Comparison of ENCODE assay signal across 21 cellular contexts in genomic region chr12:115911360-115911759, GRCh38.
A peak's percentile ranks its signal among the peaks of the same experiment; 100 is the strongest.
DNase-seq lines count a peak whose midpoint lies in the region; ATAC-seq, FAIRE-seq and TF ChIP-seq lines count a peak whose summit lies in the region.
"Had no signal": no experiment of that assay in that cellular context is flagged by ENCODE, and none has a peak within 500 bp of the region (broad histone marks: within the 10 kb centered on the region; RNA-seq: fewer than 3 reads in every experiment).

No MANE protein-coding gene starts in this region.

- intact Hi-C loops in HepG2 (cut with micrococcal nuclease; ENCODE audit: unreplicated experiment) (no loop called here), right lobe of liver (cut with DNase I) (loop anchor here in 1 of 2 donors (10.0 kb wide), 1 partner anchor 1247 kb away; no protein-coding TSS in a partner anchor)

- no peak for TF ChIP-seq POLR2A in HepG2 (IDR thresholded peaks at IDR 0.05; ENCODE audit: insufficient read depth in 1 of 2, low read depth in 2 of 2, low read length in 2 of 2)
- TF ChIP-seq POLR2A in right lobe of liver (IDR thresholded peaks at IDR 0.05): no peak

- no peak for FAIRE-seq in HepG2 (lab: Jason Lieb, UNC)
- FAIRE-seq: A549, D721Med, G401.6, GM12891, GM19239 had no signal

- TF ChIP-seq RAD21 in HepG2 (CRISPR knock-in tag; IDR thresholded peaks at IDR 0.05): no peak

- no peaks in the 10 kb centered on the region for H3K36me3 Mint-ChIP-seq in stimulated activated naive B cell treated with anti-CD40 and anti-IgM and Interleukin-4, amounts not matched to agents 10 μg/mL and 1 μg/mL and 100 μg/mL, for 72 hours
- H3K36me3 Mint-ChIP-seq: CD8-positive, alpha-beta T cell had no signal

- H3K4me1 Mint-ChIP-seq in stimulated activated naive B cell treated with anti-CD40 and anti-IgM and Interleukin-4, amounts not matched to agents 10 μg/mL and 1 μg/mL and 100 μg/mL, for 72 hours: no peaks in the 10 kb centered on the region
- H3K4me1 Mint-ChIP-seq: B cell had no signal

- H3K79me2 ChIP-seq in HepG2 (ENCODE audit: insufficient read depth, low read length): no peaks in the 10 kb centered on the region

- no peaks in the 10 kb centered on the region for H3K9me3 Mint-ChIP-seq in stimulated activated naive B cell treated with anti-CD40 and anti-IgM and Interleukin-4, amounts not matched to agents 10 μg/mL and 1 μg/mL and 100 μg/mL, for 72 hours
- H3K9me3 Mint-ChIP-seq: CD4-positive, alpha-beta T cell; CD8-positive, alpha-beta T cell had no signal

- POLR2A ChIA-PET in HepG2 (lab: Yijun Ruan, JAX): no interaction called here

- H3K9ac ChIP-seq in HepG2 (ENCODE audit: insufficient read depth, low read depth, low read length): no peak overlapping the region
- H3K9ac ChIP-seq: BLaER1 treated with 17β-estradiol and CSF1 and Interleukin-3, amounts not matched to agents 10 nM and 100 nM had no signal

- no peaks in the 10 kb centered on the region for H3K9me3 ChIP-seq in HepG2 (ENCODE audit: low read length)
- H3K9me3 ChIP-seq in right lobe of liver: no peaks in the 10 kb centered on the region
- H3K9me3 ChIP-seq: A549; BLaER1 treated with 17β-estradiol and CSF1 and Interleukin-3, amounts not matched to agents 10 nM and 100 nM; Caco-2 had no signal

- H4K20me1 ChIP-seq in HepG2 (ENCODE audit: insufficient read depth, low read length): no peaks in the 10 kb centered on the region
- H4K20me1 ChIP-seq: BLaER1 treated with 17β-estradiol and CSF1 and Interleukin-3, amounts not matched to agents 10 nM and 100 nM had no signal

- H3K4me3 ChIP-seq in HepG2 (replicated peaks in 1 of 3; ENCODE audit: insufficient read depth in 1 of 3, low read depth in 2 of 3, low read length in 3 of 3): no peak overlapping the region
- no peak overlapping the region for H3K4me3 ChIP-seq in right lobe of liver
- no peak overlapping the region for H3K4me3 ChIP-seq in coronary artery
- H3K4me3 ChIP-seq: A549; BLaER1 treated with 17β-estradiol and CSF1 and Interleukin-3, amounts not matched to agents 10 nM and 100 nM had no signal

- no peak overlapping the region for H2AFZ ChIP-seq in HepG2 (ENCODE audit: low read length)

- H3K4me1 ChIP-seq in HepG2 (ENCODE audit: insufficient read depth, low read length) (no peaks in the 10 kb centered on the region), right lobe of liver (no peaks in the 10 kb centered on the region)
- H3K4me1 ChIP-seq: A549; BLaER1 treated with 17β-estradiol and CSF1 and Interleukin-3, amounts not matched to agents 10 nM and 100 nM; Caco-2 had no signal

- TF ChIP-seq CTCF in HepG2 (CRISPR knock-in tag; IDR thresholded peaks at IDR 0.05) (no peak), right lobe of liver (IDR thresholded peaks at IDR 0.05) (no peak), coronary artery (IDR thresholded peaks at IDR 0.05) (no peak)

- H3K27ac ChIP-seq in HepG2 (ENCODE audit: extremely low read length, insufficient read depth, low read length) (no peak overlapping the region), right lobe of liver (no peak overlapping the region), coronary artery (no peak overlapping the region)
- H3K27ac ChIP-seq: 22Rv1; A549; BLaER1 treated with 17β-estradiol and CSF1 and Interleukin-3, amounts not matched to agents 10 nM and 100 nM; C4-2B had no signal

- DNase-seq in HepG2 (ENCODE audit: low spot score) (no peak), right lobe of liver (no peak), coronary artery (ENCODE audit: low spot score) (peak; percentile 12), left lobe of liver (ENCODE audit: low spot score) (no peak)
- no peak for DNase-seq in stimulated activated naive B cell treated with anti-CD40 and anti-IgM and Interleukin-4, amounts not matched to agents 10 μg/mL and 1 μg/mL and 100 μg/mL, for 72 hours
- DNase-seq: AML-193; Caco-2; Calu3; CD4-positive, alpha-beta T cell; CD8-positive, alpha-beta T cell; DMS79 treated with DMSO at 0.1 percent for 48 hours; GF-D8 had no signal

- TF ChIP-seq EP300 in HepG2 (IDR thresholded peaks at IDR 0.05; ENCODE audit: low read depth in 2 of 2, low read length in 2 of 2): no peak
- TF ChIP-seq EP300 in HepG2 (CRISPR knock-in tag; IDR thresholded peaks at IDR 0.05; ENCODE audit: borderline replicate concordance): no peak

- H3K27ac Mint-ChIP-seq in stimulated activated naive B cell treated with anti-CD40 and anti-IgM and Interleukin-4, amounts not matched to agents 10 μg/mL and 1 μg/mL and 100 μg/mL, for 72 hours: no peak overlapping the region
- H3K27ac Mint-ChIP-seq: B cell; CD4-positive, alpha-beta T cell; CD8-positive, alpha-beta T cell had no signal

- no TSS peak for BruUV-seq in HepG2 (replicated peaks; lab: Mats Ljungman, UMichigan)

- H3K4me2 ChIP-seq in HepG2 (ENCODE audit: low read depth, low read length): no peak overlapping the region
- H3K4me2 ChIP-seq: A549; BLaER1 treated with 17β-estradiol and CSF1 and Interleukin-3, amounts not matched to agents 10 nM and 100 nM had no signal

- H3K27me3 ChIP-seq in HepG2 (ENCODE audit: control insufficient read depth in 1 of 2, insufficient read depth in 2 of 2, low read length in 2 of 2): no peaks in the 10 kb centered on the region
- no peaks in the 10 kb centered on the region for H3K27me3 ChIP-seq in right lobe of liver
- H3K27me3 ChIP-seq: BLaER1 treated with 17β-estradiol and CSF1 and Interleukin-3, amounts not matched to agents 10 nM and 100 nM had no signal

- in situ Hi-C loops in HepG2 (cut with HindIII; ENCODE audit: extremely low pct_ligation_motif_present, low pct_unique_long_range_greater_than_20kb): loop anchor here (25.0 kb wide), 2 partner anchors 1249 to 1924 kb away; no protein-coding TSS in a partner anchor

- WGBS in HepG2 (ENCODE audit: low lambda C conversion rate): 89% methylated on average over 1 of the region's 1 CpG
- 57% methylated on average over 1 of the region's 1 CpG for WGBS in right lobe of liver (ENCODE audit: insufficient coverage, low coverage, low lambda C conversion rate, missing lambda C conversion rate)

- H3K4me3 Mint-ChIP-seq in stimulated activated naive B cell treated with anti-CD40 and anti-IgM and Interleukin-4, amounts not matched to agents 10 μg/mL and 1 μg/mL and 100 μg/mL, for 72 hours: no peak overlapping the region
- H3K4me3 Mint-ChIP-seq: B cell; CD4-positive, alpha-beta T cell; CD8-positive, alpha-beta T cell had no signal

- CTCF ChIA-PET in HepG2 (lab: Yijun Ruan, JAX; ENCODE audit: low intra/inter-chr PET ratio, low total read pairs): no interaction called here

- H3K36me3 ChIP-seq in HepG2 (replicated peaks in 1 of 2; ENCODE audit: control insufficient read depth in 1 of 2, insufficient read depth in 2 of 2, low read length in 2 of 2): no peaks in the 10 kb centered on the region
- no peaks in the 10 kb centered on the region for H3K36me3 ChIP-seq in right lobe of liver
- H3K36me3 ChIP-seq: BLaER1 treated with 17β-estradiol and CSF1 and Interleukin-3, amounts not matched to agents 10 nM and 100 nM had no signal

- peaks cover 27 to 49% of the 10 kb centered on the region in 2 donors for H3K27me3 Mint-ChIP-seq in stimulated activated naive B cell treated with anti-CD40 and anti-IgM and Interleukin-4, amounts not matched to agents 10 μg/mL and 1 μg/mL and 100 μg/mL, for 72 hours

- ATAC-seq in HepG2 (no peak), right lobe of liver (no peak), left lobe of liver (no peak)
- no peak for ATAC-seq in stimulated activated naive B cell treated with anti-CD40 and anti-IgM and Interleukin-4, amounts not matched to agents 10 μg/mL and 1 μg/mL and 100 μg/mL, for 72 hours (replicated peaks)
- ATAC-seq: A549; CD8-positive, alpha-beta T cell had no signal

TF ChIP-seq in HepG2, 621 proteins besides CTCF, POLR2A, EP300 and RAD21:
- TF ChIP-seq, protein P1, sequence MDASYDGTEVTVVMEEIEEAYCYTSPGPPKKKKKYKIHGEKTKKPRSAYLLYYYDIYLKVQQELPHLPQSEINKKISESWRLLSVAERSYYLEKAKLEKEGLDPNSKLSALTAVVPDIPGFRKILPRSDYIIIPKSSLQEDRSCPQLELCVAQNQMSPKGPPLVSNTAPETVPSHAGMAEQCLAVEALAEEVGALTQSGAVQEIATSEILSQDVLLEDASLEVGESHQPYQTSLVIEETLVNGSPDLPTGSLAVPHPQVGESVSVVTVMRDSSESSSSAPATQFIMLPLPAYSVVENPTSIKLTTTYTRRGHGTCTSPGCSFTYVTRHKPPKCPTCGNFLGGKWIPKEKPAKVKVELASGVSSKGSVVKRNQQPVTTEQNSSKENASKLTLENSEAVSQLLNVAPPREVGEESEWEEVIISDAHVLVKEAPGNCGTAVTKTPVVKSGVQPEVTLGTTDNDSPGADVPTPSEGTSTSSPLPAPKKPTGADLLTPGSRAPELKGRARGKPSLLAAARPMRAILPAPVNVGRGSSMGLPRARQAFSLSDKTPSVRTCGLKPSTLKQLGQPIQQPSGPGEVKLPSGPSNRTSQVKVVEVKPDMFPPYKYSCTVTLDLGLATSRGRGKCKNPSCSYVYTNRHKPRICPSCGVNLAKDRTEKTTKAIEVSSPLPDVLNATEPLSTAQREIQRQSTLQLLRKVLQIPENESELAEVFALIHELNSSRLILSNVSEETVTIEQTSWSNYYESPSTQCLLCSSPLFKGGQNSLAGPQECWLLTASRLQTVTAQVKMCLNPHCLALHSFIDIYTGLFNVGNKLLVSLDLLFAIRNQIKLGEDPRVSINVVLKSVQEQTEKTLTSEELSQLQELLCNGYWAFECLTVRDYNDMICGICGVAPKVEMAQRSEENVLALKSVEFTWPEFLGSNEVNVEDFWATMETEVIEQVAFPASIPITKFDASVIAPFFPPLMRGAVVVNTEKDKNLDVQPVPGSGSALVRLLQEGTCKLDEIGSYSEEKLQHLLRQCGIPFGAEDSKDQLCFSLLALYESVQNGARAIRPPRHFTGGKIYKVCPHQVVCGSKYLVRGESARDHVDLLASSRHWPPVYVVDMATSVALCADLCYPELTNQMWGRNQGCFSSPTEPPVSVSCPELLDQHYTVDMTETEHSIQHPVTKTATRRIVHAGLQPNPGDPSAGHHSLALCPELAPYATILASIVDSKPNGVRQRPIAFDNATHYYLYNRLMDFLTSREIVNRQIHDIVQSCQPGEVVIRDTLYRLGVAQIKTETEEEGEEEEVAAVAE (CRISPR knock-in tag; IDR thresholded peaks at IDR 0.05; ENCODE audit: borderline replicate concordance): no peak
- TF ChIP-seq FOXM1 (CRISPR knock-in tag; IDR thresholded peaks at IDR 0.05) (no peak), ZNF740 (CRISPR knock-in tag; IDR thresholded peaks at IDR 0.05) (no peak), ZNF629 (CRISPR knock-in tag; conservative IDR thresholded peaks at IDR 0.05) (peak; percentile 57), PLSCR1 (CRISPR knock-in tag; IDR thresholded peaks at IDR 0.05; ENCODE audit: borderline replicate concordance) (no peak)
